25 cellular contexts compared by ENCODE assay signal in the genomic region with DNA sequence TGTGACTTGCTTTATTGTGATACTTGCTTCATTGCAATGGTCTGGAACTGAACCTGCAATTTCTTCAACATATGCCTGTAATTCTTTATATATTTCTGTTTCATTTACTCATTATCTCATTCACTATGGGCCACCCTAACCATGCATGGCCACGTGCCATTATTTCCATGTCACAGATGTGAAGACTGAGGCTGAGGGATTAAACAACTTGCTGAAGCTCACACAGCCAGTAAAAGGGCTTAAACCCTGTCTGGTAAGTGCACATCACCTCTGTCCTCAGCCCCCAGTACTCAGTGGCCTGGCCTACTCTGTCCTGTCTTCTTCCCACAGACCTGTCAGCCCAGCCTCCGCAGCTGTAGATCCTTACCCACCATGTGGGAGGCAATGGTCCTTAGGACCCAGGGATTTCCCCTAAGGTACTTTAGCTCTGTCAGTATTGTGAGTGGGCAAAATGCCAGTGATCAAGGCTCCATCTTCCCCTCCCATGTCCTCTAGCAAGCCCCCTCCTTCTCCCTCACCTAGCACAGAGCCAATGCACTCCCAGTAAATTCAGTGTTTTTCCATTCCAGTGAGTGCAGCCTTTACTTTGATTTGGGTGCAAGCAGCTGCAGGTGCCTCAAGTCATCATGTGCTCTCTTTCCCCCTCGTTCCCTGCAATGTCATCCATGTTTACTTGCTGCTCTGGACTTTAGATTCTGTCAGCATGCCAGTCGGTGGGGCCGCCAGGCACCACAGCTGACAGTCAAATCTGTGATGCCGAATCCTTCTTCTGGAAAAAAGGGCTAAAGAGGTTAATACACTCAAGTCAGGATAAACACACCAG.
A peak's percentile ranks its signal among the peaks of the same experiment; 100 is the strongest.
DNase-seq lines count a peak whose midpoint lies in the region; ATAC-seq and TF ChIP-seq lines count a peak whose summit lies in the region.
"Had no signal": no experiment of that assay in that cellular context is flagged by ENCODE, and none has a peak within 500 bp of the region (broad histone marks: within the 10 kb centered on the region; RNA-seq: fewer than 3 reads in every experiment).

No MANE protein-coding gene starts in this region.

- no peak overlapping the region for H2BK120ac ChIP-seq in trophoblast cell (ENCODE audit: insufficient read depth, low read length, poor library complexity)

- no peaks in the 10 kb centered on the region for H3K9me3 Mint-ChIP-seq in progenitor cell of endocrine pancreas (ENCODE audit: low read depth)
- H3K9me3 Mint-ChIP-seq: GM23338; stimulated activated memory B cell treated with anti-CD40 and anti-IgM and Interleukin-4, amounts not matched to agents 10 μg/mL and 1 μg/mL and 100 μg/mL, for 72 hours; T-helper 1 cell treated with Interleukin-12 subunit alpha and Interleukin-12 subunit beta and Interleukin-4 antibody, amounts not matched to agents 30 μg/mL and 1 μg/mL, for 36 hours had no signal

- no peak overlapping the region for H3K4me3 Mint-ChIP-seq in progenitor cell of endocrine pancreas (ENCODE audit: low read depth)
- H3K4me3 Mint-ChIP-seq: CD14-positive monocyte; endodermal cell; GM23338; nephron progenitor cell; stimulated activated memory B cell treated with anti-CD40 and anti-IgM and Interleukin-4, amounts not matched to agents 10 μg/mL and 1 μg/mL and 100 μg/mL, for 72 hours; T-helper 1 cell treated with Interleukin-12 subunit alpha and Interleukin-12 subunit beta and Interleukin-4 antibody, amounts not matched to agents 30 μg/mL and 1 μg/mL, for 36 hours had no signal

- H3K4me1 ChIP-seq in body of pancreas (peaks cover 8% of the 10 kb centered on the region), trophoblast cell (ENCODE audit: control insufficient read depth in 1 of 2, insufficient read depth in 2 of 2, low read length in 2 of 2) (no peaks in the 10 kb centered on the region)
- H3K4me1 ChIP-seq: breast epithelium, left lung, prostate gland, SJCRH30 had no signal

- H3K27ac Mint-ChIP-seq in progenitor cell of endocrine pancreas = peak overlapping the region; percentile 11
- H3K27ac Mint-ChIP-seq: CD14-positive monocyte; endodermal cell; GM23338; stimulated activated memory B cell treated with anti-CD40 and anti-IgM and Interleukin-4, amounts not matched to agents 10 μg/mL and 1 μg/mL and 100 μg/mL, for 72 hours; T-helper 1 cell treated with Interleukin-12 subunit alpha and Interleukin-12 subunit beta and Interleukin-4 antibody, amounts not matched to agents 30 μg/mL and 1 μg/mL, for 36 hours had no signal

- no peak overlapping the region for H3K4me2 ChIP-seq in trophoblast cell (ENCODE audit: low read length)
- H3K4me2 ChIP-seq: GM23338 had no signal

- H4K91ac ChIP-seq in trophoblast cell (ENCODE audit: low read depth, low read length) = no peak overlapping the region

- WGBS in body of pancreas, 2 donors = 41 to 49% methylated on average over 6 of the region's 6 CpGs
- WGBS in trophoblast cell (ENCODE audit: extremely low coverage, insufficient coverage, insufficient read length) = no CpG with 5 or more reads among the region's 6 CpGs

- peak; percentile 45 for ATAC-seq in body of pancreas
- ATAC-seq in GM21528 (IDR thresholded peaks at IDR 0.05; ENCODE audit: low FRiP score, unreplicated experiment) = no peak
- ATAC-seq: GM23338; left lung; PC-3; stimulated activated memory B cell treated with anti-CD40 and anti-IgM and Interleukin-4, amounts not matched to agents 10 μg/mL and 1 μg/mL and 100 μg/mL, for 72 hours had no signal

- no peaks in the 10 kb centered on the region for H3K36me3 Mint-ChIP-seq in progenitor cell of endocrine pancreas (ENCODE audit: insufficient read depth)
- H3K36me3 Mint-ChIP-seq: CD14-positive monocyte; stimulated activated memory B cell treated with anti-CD40 and anti-IgM and Interleukin-4, amounts not matched to agents 10 μg/mL and 1 μg/mL and 100 μg/mL, for 72 hours had no signal

- intact Hi-C loops in body of pancreas (cut with DNase I) = no loop called here

- H2BK12ac ChIP-seq in trophoblast cell (ENCODE audit: low read length) = no peak overlapping the region

- no peak for TF ChIP-seq POLR2A in body of pancreas (IDR thresholded peaks at IDR 0.05)

- H3K23ac ChIP-seq in trophoblast cell (ENCODE audit: low read length) = no peak overlapping the region

- no peaks in the 10 kb centered on the region for H3K79me1 ChIP-seq in trophoblast cell (ENCODE audit: low read length)

- H4K8ac ChIP-seq in trophoblast cell (ENCODE audit: low read depth, low read length) = no peak overlapping the region

- H3K36me3 ChIP-seq in body of pancreas (replicated peaks in 1 of 2; ENCODE audit: insufficient read depth in 1 of 2, low read depth in 2 of 2) = no peaks in the 10 kb centered on the region
- H3K36me3 ChIP-seq in trophoblast cell (ENCODE audit: control insufficient read depth in 1 of 2, insufficient read depth in 2 of 2, low read length in 2 of 2) = no peaks in the 10 kb centered on the region
- H3K36me3 ChIP-seq: breast epithelium, left lung, prostate gland, SJCRH30 had no signal

- no peak overlapping the region for H2BK5ac ChIP-seq in trophoblast cell (ENCODE audit: low read depth, low read length, poor library complexity)

- no peak overlapping the region for H4K12ac ChIP-seq in trophoblast cell (ENCODE audit: low read depth, low read length)

- H3K27me3 Mint-ChIP-seq in progenitor cell of endocrine pancreas = peaks cover 3% of the 10 kb centered on the region
- H3K27me3 Mint-ChIP-seq: stimulated activated memory B cell treated with anti-CD40 and anti-IgM and Interleukin-4, amounts not matched to agents 10 μg/mL and 1 μg/mL and 100 μg/mL, for 72 hours had no signal

- H3K18ac ChIP-seq in trophoblast cell (ENCODE audit: low read length) = no peak overlapping the region

- H3K9ac ChIP-seq in trophoblast cell (ENCODE audit: low read length) = no peak overlapping the region

- TF ChIP-seq CTCF in body of pancreas (IDR thresholded peaks at IDR 0.05) (no peak), progenitor cell of endocrine pancreas (IDR thresholded peaks at IDR 0.05; ENCODE audit: unreplicated experiment) (no peak)

- peak; percentile 48 to 62 for DNase-seq in NCI-H524 (lab: John Stamatoyannopoulos, UW)
- DNase-seq in NCI-H524 treated with DMSO at 0.1 percent for 48 hours (lab: John Stamatoyannopoulos, UW) = no peak
- DNase-seq in NCI-H1105 treated with DMSO at 0.1 percent for 48 hours (lab: John Stamatoyannopoulos, UW) = peak; percentile 87
- peak; percentile 25 to 60 (median 37) for DNase-seq in body of pancreas
- no peak for DNase-seq in progenitor cell of endocrine pancreas (ENCODE audit: low spot score, unreplicated experiment)
- no peak for DNase-seq in kidney glomerular epithelial cell (lab: John Stamatoyannopoulos, UW)
- no peak for DNase-seq in trophoblast cell
- DNase-seq: activated CD8-positive, alpha-beta memory T cell treated with anti-CD3 and anti-CD28 coated beads, Interleukin-2, amount 50 U/mL, for 48 hours; activated effector memory CD4-positive, alpha-beta T cell treated with anti-CD3 and anti-CD28 coated beads, Interleukin-2, amount 50 U/mL, for 16 hours; endodermal cell; left lung; midbrain; NCI-H446 treated with DMSO at 0.1 percent for 48 hours; nephron progenitor cell; PC-3; SJCRH30; stimulated activated CD4-positive, alpha-beta T cell treated with anti-CD3 and anti-CD28 coated beads, Interleukin-1b, Interleukin-23, amount 100 ng/mL, for 48 hours had no signal

- H2AK5ac ChIP-seq in trophoblast cell (ENCODE audit: low read length) = no peak overlapping the region

- H3K4ac ChIP-seq in trophoblast cell (ENCODE audit: low read depth, low read length) = no peak overlapping the region

- no peak overlapping the region for H3K27ac ChIP-seq in body of pancreas
- H3K27ac ChIP-seq in trophoblast cell (ENCODE audit: low read depth, low read length) = no peak overlapping the region
- H3K27ac ChIP-seq: breast epithelium, coronary artery, left lung, prostate gland, SJCRH30 had no signal

- H3K79me2 ChIP-seq in trophoblast cell (ENCODE audit: control insufficient read depth, insufficient read depth, low read length, poor library complexity) = no peaks in the 10 kb centered on the region

- H2AFZ ChIP-seq in trophoblast cell (ENCODE audit: insufficient read depth, low read length, poor library complexity) = no peak overlapping the region
- H2AFZ ChIP-seq: GM23338 had no signal

- H3K27me3 ChIP-seq in body of pancreas = no peaks in the 10 kb centered on the region
- no peaks in the 10 kb centered on the region for H3K27me3 ChIP-seq in trophoblast cell (ENCODE audit: insufficient read depth, low read length)
- H3K27me3 ChIP-seq: left lung, SJCRH30 had no signal

- peaks cover 7% of the 10 kb centered on the region for H3K4me1 Mint-ChIP-seq in progenitor cell of endocrine pancreas (ENCODE audit: low read depth)
- H3K4me1 Mint-ChIP-seq: CD14-positive monocyte; stimulated activated memory B cell treated with anti-CD40 and anti-IgM and Interleukin-4, amounts not matched to agents 10 μg/mL and 1 μg/mL and 100 μg/mL, for 72 hours had no signal

- no peak overlapping the region for H3K4me3 ChIP-seq in body of pancreas
- H3K4me3 ChIP-seq in trophoblast cell (ENCODE audit: low read depth, low read length) = no peak overlapping the region
- H3K4me3 ChIP-seq: breast epithelium, coronary artery, GM23338, left lung, prostate gland, SJCRH30 had no signal

- no peaks in the 10 kb centered on the region for H3K9me3 ChIP-seq in body of pancreas
- peaks cover 2% of the 10 kb centered on the region for H3K9me3 ChIP-seq in trophoblast cell (ENCODE audit: insufficient read depth, low read depth, low read length)
- H3K9me3 ChIP-seq: left lung, prostate gland, SJCRH30 had no signal

- H3K14ac ChIP-seq in trophoblast cell (ENCODE audit: low read length) = no peak overlapping the region

Comparison
In these comparisons a context has a peak if more than half of its experiments do, and no peak if none do; other contexts are left out.
1. DNase-seq: peak in NCI-H524 (2 of 2), NCI-H1105 treated with DMSO at 0.1 percent for 48 hours (single experiment) and body of pancreas (4 of 4); none in NCI-H524 treated with DMSO at 0.1 percent for 48 hours (single experiment), progenitor cell of endocrine pancreas (single experiment), kidney glomerular epithelial cell (single experiment) and trophoblast cell (0 of 2).